ENCODE assay signal across 27 cellular contexts in genomic region chr17:74270333-74270732, GRCh38. TPM values are rescaled to one million over a fixed set of nuclear protein-coding genes. Genes with fewer than 3 reads are reported as not detected.
"Had no signal": no experiment of that assay in that cellular context is flagged by ENCODE, and none has a peak within 500 bp of the region (broad histone marks: within the 10 kb centered on the region; RNA-seq: fewer than 3 reads in every experiment).

No MANE protein-coding gene starts in this region.

- DNase-seq: activated CD4-positive, alpha-beta T cell treated with anti-CD3 and anti-CD28 coated beads for 48 hours; activated CD8-positive, alpha-beta memory T cell treated with anti-CD3 and anti-CD28 coated beads, Interleukin-2, amount 10 ng/mL, durations not matched to agents 7 days and 5 days; activated CD8-positive, alpha-beta T cell treated with anti-CD3 and anti-CD28 coated beads for 36 hours; activated effector memory CD4-positive, alpha-beta T cell treated with anti-CD3 and anti-CD28 coated beads, Interleukin-2, amount 50 U/mL, for 16 hours; activated naive CD4-positive, alpha-beta T cell treated with anti-CD3 and anti-CD28 coated beads, Interleukin-2, amount 10 ng/mL, durations not matched to agents 7 days and 5 days; activated T-cell treated with anti-CD3 and anti-CD28 coated beads for 4 hours; central memory CD4-positive, alpha-beta T cell; esophagus squamous epithelium; heart left ventricle; islet precursor cell; left cardiac atrium; nucleus accumbens; sigmoid colon; stimulated activated CD4-positive, alpha-beta T cell treated with anti-CD3 and anti-CD28 coated beads, Interleukin-15, amount 100 ng/mL, for 24 hours; stimulated activated CD4-positive, alpha-beta T cell treated with anti-CD3 and anti-CD28 coated beads, Interleukin-2, amount 100 ng/mL, for 48 hours; stimulated activated CD8-positive, alpha-beta memory T cell treated with anti-CD3 and anti-CD28 coated beads, Interleukin-4, amount 100 ng/mL, for 48 hours; stimulated activated naive CD4-positive, alpha-beta T cell had no signal

- H3K27me3 ChIP-seq: vagina had no signal

- FAIRE-seq: colon had no signal

- H3K4me3 ChIP-seq: esophagus squamous epithelium, heart left ventricle, sigmoid colon, smooth muscle cell, thoracic aorta, vagina had no signal

- H3K9me3 ChIP-seq: esophagus squamous epithelium, heart left ventricle, sigmoid colon, thoracic aorta, vagina had no signal

- H3K36me3 Mint-ChIP-seq: activated CD8-positive, alpha-beta memory T cell treated with anti-CD3 and anti-CD28 coated beads, Interleukin-2, amount 10 ng/mL, durations not matched to agents 7 days and 5 days; natural killer cell treated with Interleukin-12 subunit alpha and Interleukin-12 subunit beta and Interleukin-15 and Interleukin-18, amount 100 ng/mL, for 72 hours; type B pancreatic cell had no signal

- H3K9me3 Mint-ChIP-seq: activated CD8-positive, alpha-beta T cell treated with anti-CD3 and anti-CD28 coated beads for 36 hours; activated naive CD4-positive, alpha-beta T cell treated with anti-CD3 and anti-CD28 coated beads, Interleukin-2, amount 10 ng/mL, durations not matched to agents 7 days and 5 days; natural killer cell treated with Interleukin-12 subunit alpha and Interleukin-12 subunit beta and Interleukin-15 and Interleukin-18, amount 100 ng/mL, for 72 hours; type B pancreatic cell had no signal

- H3K36me3 ChIP-seq: esophagus squamous epithelium, heart left ventricle, sigmoid colon, thoracic aorta, vagina had no signal

- H3K4me3 Mint-ChIP-seq: activated CD8-positive, alpha-beta memory T cell treated with anti-CD3 and anti-CD28 coated beads, Interleukin-2, amount 10 ng/mL, durations not matched to agents 7 days and 5 days; activated CD8-positive, alpha-beta T cell treated with anti-CD3 and anti-CD28 coated beads for 36 hours; activated naive CD4-positive, alpha-beta T cell treated with anti-CD3 and anti-CD28 coated beads, Interleukin-2, amount 10 ng/mL, durations not matched to agents 7 days and 5 days; natural killer cell treated with Interleukin-12 subunit alpha and Interleukin-12 subunit beta and Interleukin-15 and Interleukin-18, amount 100 ng/mL, for 72 hours; type B pancreatic cell had no signal

- ATAC-seq: activated CD8-positive, alpha-beta memory T cell treated with anti-CD3 and anti-CD28 coated beads, Interleukin-2, amount 10 ng/mL, durations not matched to agents 7 days and 5 days; activated CD8-positive, alpha-beta T cell treated with anti-CD3 and anti-CD28 coated beads for 36 hours; heart left ventricle; left cardiac atrium; natural killer cell treated with Interleukin-12 subunit alpha and Interleukin-12 subunit beta and Interleukin-15 and Interleukin-18, amount 100 ng/mL, for 72 hours had no signal

- H3K27ac Mint-ChIP-seq: activated CD8-positive, alpha-beta memory T cell treated with anti-CD3 and anti-CD28 coated beads, Interleukin-2, amount 10 ng/mL, durations not matched to agents 7 days and 5 days; activated CD8-positive, alpha-beta T cell treated with anti-CD3 and anti-CD28 coated beads for 36 hours; activated naive CD4-positive, alpha-beta T cell treated with anti-CD3 and anti-CD28 coated beads, Interleukin-2, amount 10 ng/mL, durations not matched to agents 7 days and 5 days; natural killer cell treated with Interleukin-12 subunit alpha and Interleukin-12 subunit beta and Interleukin-15 and Interleukin-18, amount 100 ng/mL, for 72 hours; type B pancreatic cell had no signal

- H3K4me2 ChIP-seq: smooth muscle cell had no signal

- H3K27ac ChIP-seq: esophagus squamous epithelium, heart left ventricle, sigmoid colon, thoracic aorta, vagina had no signal

RNA-seq across cellular contexts. Expression of gene DNAI2, which starts 3.7 kb away (rescaled TPM):
- total RNA-seq: fibroblast of villous mesenchyme; heart left ventricle; left cardiac atrium; liver; natural killer cell treated with Interleukin-12 subunit alpha and Interleukin-12 subunit beta and Interleukin-15 and Interleukin-18, amount 100 ng/mL, for 72 hours; posterior vena cava; renal cortical epithelial cell; sigmoid colon; smooth muscle cell; thoracic aorta; vagina had no signal
- polyA plus RNA-seq: heart left ventricle, liver, smooth muscle cell had no signal

RNA-seq across cellular contexts. Expression of gene KIF19, which starts 55.7 kb away (rescaled TPM):
- total RNA-seq: fibroblast of villous mesenchyme, renal cortical epithelial cell, smooth muscle cell had no signal
- polyA plus RNA-seq: smooth muscle cell had no signal
